ENCODE assay signal across 24 cellular contexts in the genomic region with DNA sequence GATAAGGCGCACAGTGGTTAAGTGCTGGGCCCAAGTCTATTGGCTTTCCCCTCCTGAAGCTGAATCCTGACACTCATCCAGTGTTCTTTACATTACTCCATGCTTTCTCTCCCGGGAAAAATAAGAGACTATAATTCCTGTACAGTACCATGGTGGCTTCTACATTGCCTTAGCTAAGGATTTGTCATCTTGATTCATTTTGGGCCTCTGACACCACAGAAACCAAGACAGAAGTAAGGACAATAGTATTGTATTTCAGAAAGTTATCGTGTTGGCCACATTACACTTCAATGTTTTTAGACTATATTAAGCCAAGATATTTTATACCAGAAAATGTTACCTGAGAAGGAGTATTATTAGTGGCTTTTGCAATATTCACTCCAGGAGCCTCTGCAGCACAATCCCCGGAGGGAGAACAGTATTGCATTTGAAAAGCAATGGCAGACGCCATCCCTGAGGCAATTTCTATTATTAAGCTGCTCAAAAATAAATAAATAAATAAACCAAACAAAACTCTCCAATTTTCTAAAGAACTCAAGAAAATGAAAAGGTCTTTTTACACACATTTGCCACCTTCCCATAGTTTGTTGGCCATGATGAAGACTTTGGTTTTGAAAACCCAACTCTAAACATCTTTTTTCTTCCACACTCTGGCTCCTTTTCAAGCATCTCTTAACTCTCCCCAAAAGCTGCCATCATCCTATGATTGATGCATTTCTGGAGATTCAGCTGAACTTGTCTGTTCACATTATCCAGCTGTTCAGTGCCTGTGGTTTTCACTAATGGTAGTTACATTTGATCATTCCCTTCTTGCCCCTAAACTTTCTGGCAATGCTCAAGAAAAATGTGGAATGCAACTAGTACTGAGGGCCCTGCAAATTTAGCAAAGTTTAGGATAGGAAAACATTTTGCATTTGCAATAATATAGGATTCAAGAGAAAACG.
DNase-seq lines count a peak whose midpoint lies in the region; TF ChIP-seq lines count a peak whose summit lies in the region.
"Had no signal": no experiment of that assay in that cellular context is flagged by ENCODE, and none has a peak within 500 bp of the region (broad histone marks: within the 10 kb centered on the region; RNA-seq: fewer than 3 reads in every experiment).

No MANE protein-coding gene starts in this region.

- H3K36me3 ChIP-seq in colonic mucosa (no peaks in the 10 kb centered on the region), smooth muscle cell (ENCODE audit: low read depth) (no peaks in the 10 kb centered on the region), esophagus muscularis mucosa (no peaks in the 10 kb centered on the region), tibial artery (no peaks in the 10 kb centered on the region)
- H3K36me3 ChIP-seq: BLaER1 treated with 17β-estradiol and CSF1 and Interleukin-3, amounts not matched to agents 10 nM and 100 nM had no signal

- H3K9ac ChIP-seq in colonic mucosa (ENCODE audit: low read depth in 2 of 2, low read length in 2 of 2) (no peak overlapping the region), smooth muscle cell (ENCODE audit: low read depth) (no peak overlapping the region)
- H3K9ac ChIP-seq: BLaER1 treated with 17β-estradiol and CSF1 and Interleukin-3, amounts not matched to agents 10 nM and 100 nM; SK-N-SH had no signal

- H3K79me2 ChIP-seq in smooth muscle cell (ENCODE audit: low read depth): no peaks in the 10 kb centered on the region

- H3K9me3 ChIP-seq in colonic mucosa (no peaks in the 10 kb centered on the region), smooth muscle cell (replicated peaks; ENCODE audit: low read depth) (no peaks in the 10 kb centered on the region), esophagus muscularis mucosa (no peaks in the 10 kb centered on the region), tibial artery (no peaks in the 10 kb centered on the region)
- H3K9me3 ChIP-seq: SK-N-SH had no signal

- H3F3A ChIP-seq in smooth muscle cell (ENCODE audit: low read depth): peaks cover 8% of the 10 kb centered on the region

- H3K4me1 ChIP-seq in colonic mucosa (no peaks in the 10 kb centered on the region), smooth muscle cell (ENCODE audit: low read depth) (no peaks in the 10 kb centered on the region), esophagus muscularis mucosa (peaks cover 0 to 10% (median 5%) of the 10 kb centered on the region in 4 donors), tibial artery (no peaks in the 10 kb centered on the region)

- no peak overlapping the region for H2AFZ ChIP-seq in smooth muscle cell (ENCODE audit: low read depth)

- intact Hi-C loops in colonic mucosa (cut with DNase I): no loop called here
- intact Hi-C loops in esophagus muscularis mucosa (cut with DNase I): no loop called here
- intact Hi-C loops in tibial artery (cut with DNase I; ENCODE audit: low total_unique reads): no loop called here

- 86% methylated on average over 6 of the region's 6 CpGs for WGBS in smooth muscle cell (ENCODE audit: low lambda C conversion rate)
- 74% methylated on average over 6 of the region's 6 CpGs for WGBS in esophagus muscularis mucosa

- TF ChIP-seq CTCF in colonic mucosa (IDR thresholded peaks at IDR 0.05) (no peak), smooth muscle cell (IDR thresholded peaks at IDR 0.05; ENCODE audit: borderline replicate concordance, insufficient read depth, poor library complexity, severe bottlenecking) (no peak), esophagus muscularis mucosa (IDR thresholded peaks at IDR 0.05) (no peak), tibial artery (IDR thresholded peaks at IDR 0.05) (no peak)

- H4K20me1 ChIP-seq in smooth muscle cell (ENCODE audit: low read depth): no peaks in the 10 kb centered on the region
- H4K20me1 ChIP-seq: BLaER1 treated with 17β-estradiol and CSF1 and Interleukin-3, amounts not matched to agents 10 nM and 100 nM had no signal

- no peak overlapping the region for H3K27ac ChIP-seq in colonic mucosa
- H3K27ac ChIP-seq in smooth muscle cell (ENCODE audit: low read depth): peak overlapping the region; percentile 29
- H3K27ac ChIP-seq in esophagus muscularis mucosa (replicated peaks in 1 of 4): no peak overlapping the region
- H3K27ac ChIP-seq in tibial artery: no peak overlapping the region
- H3K27ac ChIP-seq: BLaER1 treated with 17β-estradiol and CSF1 and Interleukin-3, amounts not matched to agents 10 nM and 100 nM; RWPE1 had no signal

- DNase-seq in NCI-H187 (lab: John Stamatoyannopoulos, UW): peak; percentile 27 to 62
- peak; percentile 1 for DNase-seq in colonic mucosa
- DNase-seq in myocyte (ENCODE audit: low read depth): peak; percentile 81
- no peak for DNase-seq in smooth muscle cell (lab: John Stamatoyannopoulos, UW; ENCODE audit: unreplicated experiment)
- DNase-seq in esophagus muscularis mucosa (ENCODE audit: extremely low spot score): no peak
- no peak for DNase-seq in tibial artery
- no peak for DNase-seq in GOT3 (lab: John Stamatoyannopoulos, UW)
- DNase-seq: Caco-2; CD4-positive, alpha-beta memory T cell; DMS153; GDM1; MM.1S; NCI-H1048; NCI-H1417 treated with DMSO at 0.1 percent for 48 hours; NCI-H1930; NCI-H2171; NCI-H345; NCI-H524; NCI-H774; NK-92 treated with Interleukin-12 subunit alpha and Interleukin-12 subunit beta, amount 100 ng/mL, for 24 hours; SHP77 treated with DMSO at 0.1 percent for 48 hours; SK-N-SH had no signal

- no peak for TF ChIP-seq EP300 in esophagus muscularis mucosa (IDR thresholded peaks at IDR 0.05)

- no peak for TF ChIP-seq POLR2A in esophagus muscularis mucosa (IDR thresholded peaks at IDR 0.05; ENCODE audit: low read depth)

- H3K4me2 ChIP-seq in smooth muscle cell: no peak overlapping the region
- H3K4me2 ChIP-seq: BLaER1 treated with 17β-estradiol and CSF1 and Interleukin-3, amounts not matched to agents 10 nM and 100 nM; SK-N-SH had no signal

- no peak overlapping the region for H3K4me3 ChIP-seq in colonic mucosa
- no peak overlapping the region for H3K4me3 ChIP-seq in smooth muscle cell
- no peak overlapping the region for H3K4me3 ChIP-seq in esophagus muscularis mucosa
- H3K4me3 ChIP-seq in tibial artery: no peak overlapping the region
- H3K4me3 ChIP-seq: BLaER1 treated with 17β-estradiol and CSF1 and Interleukin-3, amounts not matched to agents 10 nM and 100 nM had no signal

- H3K27me3 ChIP-seq in colonic mucosa: no peaks in the 10 kb centered on the region
- H3K27me3 ChIP-seq in smooth muscle cell (ENCODE audit: low read depth): no peaks in the 10 kb centered on the region
- no peaks in the 10 kb centered on the region for H3K27me3 ChIP-seq in esophagus muscularis mucosa
- H3K27me3 ChIP-seq in tibial artery: no peaks in the 10 kb centered on the region
- H3K27me3 ChIP-seq: BLaER1 treated with 17β-estradiol and CSF1 and Interleukin-3, amounts not matched to agents 10 nM and 100 nM had no signal

Comparison
In these comparisons a context has a peak if more than half of its experiments do, and no peak if none do; other contexts are left out.
1. DNase-seq: peak in NCI-H187 (2 of 2), colonic mucosa (single experiment) and myocyte (single experiment); none in smooth muscle cell (single experiment), esophagus muscularis mucosa (single experiment), tibial artery (0 of 2) and GOT3 (single experiment).